ENCODE assay signal across 26 cellular contexts in the genomic region with DNA sequence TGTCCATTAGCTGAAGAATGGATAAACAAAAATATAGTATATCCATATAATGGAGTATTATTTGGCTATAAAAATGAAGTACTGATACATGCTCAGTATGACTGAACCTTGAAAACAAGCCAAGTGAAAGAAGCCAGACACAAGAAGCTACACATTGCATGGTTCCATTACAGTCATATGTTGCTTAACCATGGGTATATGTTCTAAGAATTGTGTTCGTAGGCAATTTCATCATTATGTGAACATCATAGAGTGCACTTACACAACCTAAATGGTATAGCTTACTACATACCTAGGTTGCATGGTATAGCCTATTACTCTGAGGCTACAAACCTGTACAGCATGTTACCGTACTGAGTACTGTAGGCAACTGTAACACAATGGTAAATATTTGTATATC. TPM values are rescaled to one million over a fixed set of nuclear protein-coding genes. Genes with fewer than 3 reads are reported as not detected.
"Had no signal": no experiment of that assay in that cellular context is flagged by ENCODE, and none has a peak within 500 bp of the region (broad histone marks: within the 10 kb centered on the region; RNA-seq: fewer than 3 reads in every experiment).

No MANE protein-coding gene starts in this region.

- H3K27me3 ChIP-seq: gastrocnemius medialis, ovary, sigmoid colon, testis, tibial artery had no signal

- ATAC-seq: effector memory CD8-positive, alpha-beta T cell; gastrocnemius medialis; left ventricle myocardium superior; natural killer cell; psoas muscle; right cardiac atrium; stimulated activated memory B cell treated with anti-CD40 and anti-IgM and Interleukin-4, amounts not matched to agents 10 μg/mL and 1 μg/mL and 100 μg/mL, for 72 hours; stimulated activated naive CD8-positive, alpha-beta T cell treated with anti-CD3 and anti-CD28 coated beads, Interleukin-15, Interleukin-2, amounts not matched to agents 100 U/mL and 50 U/mL, for 24 hours had no signal

- DNase-seq: dermis blood vessel endothelial cell; effector memory CD8-positive, alpha-beta T cell; foreskin fibroblast; gastrocnemius medialis; head of caudate nucleus; left ventricle myocardium superior; lower lobe of right lung; natural killer cell; occipital lobe; ovary; posterior cingulate gyrus; psoas muscle; right cardiac atrium; sigmoid colon; stimulated activated CD4-positive, alpha-beta T cell treated with anti-CD3 and anti-CD28 coated beads, Interleukin-2, amount 100 ng/mL, for 24 hours; stimulated activated CD4-positive, alpha-beta T cell treated with anti-CD3 and anti-CD28 coated beads, Interleukin-4, amount 100 ng/mL, for 24 hours; stimulated activated naive CD8-positive, alpha-beta T cell treated with anti-CD3 and anti-CD28 coated beads, Interleukin-15, Interleukin-2, amounts not matched to agents 100 U/mL and 50 U/mL, for 24 hours; substantia nigra; testis; tibial artery had no signal

- H3K4me3 ChIP-seq: coronary artery, gastrocnemius medialis, lower lobe of right lung, ovary, psoas muscle, sigmoid colon, testis, tibial artery had no signal

- H3K27ac ChIP-seq: coronary artery, gastrocnemius medialis, lower lobe of right lung, ovary, psoas muscle, sigmoid colon, testis, tibial artery had no signal

RNA-seq across cellular contexts. Expression of a gene that starts 28.6 kb away (rescaled TPM):
- total RNA-seq: dermis blood vessel endothelial cell, gastrocnemius medialis, glomerular endothelial cell, left ventricle myocardium superior, lower lobe of right lung, mononuclear cell, natural killer cell, occipital lobe, ovary, psoas muscle, right cardiac atrium, sigmoid colon, skeletal muscle tissue, urinary bladder had no signal

RNA-seq across cellular contexts. Expression of a gene that starts 33.7 kb away (rescaled TPM):
- total RNA-seq: glomerular endothelial cell, occipital lobe, skeletal muscle tissue had no signal

RNA-seq across cellular contexts. Expression of a gene that starts 52.5 kb away (rescaled TPM):
- total RNA-seq: glomerular endothelial cell, left ventricle myocardium superior, mononuclear cell, occipital lobe, testis had no signal
